ENCODE assay signal across 23 cellular contexts in the genomic region with DNA sequence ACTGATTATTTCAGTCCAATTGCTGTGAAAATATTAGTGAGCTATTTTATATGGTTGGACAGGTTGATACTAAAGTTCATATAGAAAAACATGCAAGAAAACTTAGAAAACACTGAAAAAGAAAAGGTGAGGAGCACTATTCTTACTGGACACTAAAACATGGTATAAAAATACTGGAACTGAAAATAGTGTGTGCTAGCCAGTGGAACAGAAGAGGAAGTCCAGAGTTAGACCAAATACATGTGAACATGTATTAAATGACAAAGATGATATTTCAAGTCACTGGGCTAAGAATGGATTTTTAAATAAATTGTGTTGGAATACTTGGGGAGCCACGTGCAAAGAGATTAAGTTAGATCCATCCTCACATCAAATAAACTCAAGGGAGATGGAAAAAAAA.
"Had no signal": no experiment of that assay in that cellular context is flagged by ENCODE, and none has a peak within 500 bp of the region (broad histone marks: within the 10 kb centered on the region; RNA-seq: fewer than 3 reads in every experiment).

No MANE protein-coding gene starts in this region.

- H3K4me3 Mint-ChIP-seq: activated naive CD8-positive, alpha-beta T cell treated with anti-CD3 and anti-CD28 coated beads for 36 hours; activated T-cell treated with anti-CD3 and anti-CD28 coated beads, Interleukin-2, amount 50 U/mL, for 24 hours; activated T-helper 17 cell treated with anti-CD3 and anti-CD28 coated beads, Interleukin-2, amount 50 U/mL, for 72 hours; T-cell; T-helper 2 cell treated with Interferon-gamma antibody and Interleukin-4, amounts not matched to agents 5 μg/mL and 100 μg/mL, for 36 hours had no signal

- H3K9me3 Mint-ChIP-seq: activated naive CD8-positive, alpha-beta T cell treated with anti-CD3 and anti-CD28 coated beads for 36 hours; activated T-cell treated with anti-CD3 and anti-CD28 coated beads, Interleukin-2, amount 50 U/mL, for 24 hours; activated T-helper 17 cell treated with anti-CD3 and anti-CD28 coated beads, Interleukin-2, amount 50 U/mL, for 72 hours; naive B cell; T-cell; T-helper 2 cell treated with Interferon-gamma antibody and Interleukin-4, amounts not matched to agents 5 μg/mL and 100 μg/mL, for 36 hours had no signal

- H3K27ac Mint-ChIP-seq: activated naive CD8-positive, alpha-beta T cell treated with anti-CD3 and anti-CD28 coated beads for 36 hours; activated T-cell treated with anti-CD3 and anti-CD28 coated beads, Interleukin-2, amount 50 U/mL, for 24 hours; activated T-helper 17 cell treated with anti-CD3 and anti-CD28 coated beads, Interleukin-2, amount 50 U/mL, for 72 hours had no signal

- ATAC-seq: activated T-helper 17 cell treated with anti-CD3 and anti-CD28 coated beads, Interleukin-2, amount 50 U/mL, for 72 hours; heart left ventricle; left cardiac atrium; T-cell had no signal

- DNase-seq: activated CD4-positive, alpha-beta T cell treated with anti-CD3 and anti-CD28 coated beads for 1 hour; activated CD4-positive, alpha-beta T cell treated with anti-CD3 and anti-CD28 coated beads, Interleukin-2, amount 50 U/mL, for 1 hour; activated CD8-positive, alpha-beta memory T cell treated with anti-CD3 and anti-CD28 coated beads, Interleukin-2, amount 50 U/mL, for 4 hours; activated naive CD8-positive, alpha-beta T cell treated with anti-CD3 and anti-CD28 coated beads for 36 hours; activated T-cell treated with anti-CD3 and anti-CD28 coated beads, Interleukin-2, amount 50 U/mL, for 24 hours; cerebellar nuclear complex; heart left ventricle; islet precursor cell; left cardiac atrium; mesendoderm; naive B cell; retina; spleen; stimulated activated CD4-positive, alpha-beta T cell treated with anti-CD3 and anti-CD28 coated beads, Interleukin-4, amount 100 ng/mL, for 24 hours; stomach; T-cell; WERI-Rb-1 had no signal

- H3K27me3 Mint-ChIP-seq: activated naive CD8-positive, alpha-beta T cell treated with anti-CD3 and anti-CD28 coated beads for 36 hours; activated T-cell treated with anti-CD3 and anti-CD28 coated beads, Interleukin-2, amount 50 U/mL, for 24 hours; activated T-helper 17 cell treated with anti-CD3 and anti-CD28 coated beads, Interleukin-2, amount 50 U/mL, for 72 hours; naive B cell; progenitor cell of endocrine pancreas; T-cell had no signal

- H3K36me3 ChIP-seq: heart left ventricle, stomach, suprapubic skin, tibial nerve had no signal

- H3K4me3 ChIP-seq: coronary artery, heart left ventricle, spleen, stomach, suprapubic skin, tibial nerve had no signal

- H3K9me3 ChIP-seq: heart left ventricle, spleen, stomach, suprapubic skin, tibial nerve had no signal
